Comparison of ENCODE assay signal across 36 cellular contexts in the genomic region with DNA sequence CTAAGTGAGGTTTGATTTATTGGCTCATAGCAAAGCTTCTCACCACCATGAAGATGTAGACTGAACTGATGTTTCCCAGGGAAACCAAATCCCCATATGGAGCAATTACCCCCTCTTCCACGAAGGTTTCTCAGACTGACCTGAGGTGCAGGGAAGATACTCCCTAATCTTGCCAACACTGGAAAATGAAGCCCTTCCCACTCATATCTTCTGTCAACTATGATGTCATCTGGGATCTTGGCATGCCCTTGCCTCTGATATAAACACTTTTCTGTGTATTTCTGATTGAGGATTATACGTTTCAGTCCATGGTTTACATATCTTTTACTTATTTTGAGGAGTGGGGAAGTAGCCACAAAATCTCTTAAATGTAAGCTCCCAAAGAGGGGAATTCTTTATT. TPM values are rescaled to one million over a fixed set of nuclear protein-coding genes. Genes with fewer than 3 reads are reported as not detected.
"Had no signal": no experiment of that assay in that cellular context is flagged by ENCODE, and none has a peak within 500 bp of the region (broad histone marks: within the 10 kb centered on the region; RNA-seq: fewer than 3 reads in every experiment).

No MANE protein-coding gene starts in this region.

- H3K4me1 ChIP-seq: adrenal gland, ascending aorta had no signal

- H3K4me3 ChIP-seq: adrenal gland, ascending aorta, cardiac muscle cell had no signal

- H3K9me3 ChIP-seq: adrenal gland, ascending aorta had no signal

- ATAC-seq: activated CD8-positive, alpha-beta T cell treated with anti-CD3 and anti-CD28 coated beads for 36 hours; activated naive CD4-positive, alpha-beta T cell treated with anti-CD3 and anti-CD28 coated beads, Interleukin-2, amount 50 U/mL, for 72 hours; activated T-cell treated with anti-CD3 and anti-CD28 coated beads, Interleukin-2, amount 50 U/mL, for 4 hours; activated T-cell treated with anti-CD3 and anti-CD28 coated beads, Interleukin-2, amount 50 U/mL, for 72 hours; activated T-helper 17 cell treated with anti-CD3 and anti-CD28 coated beads, Interleukin-2, amount 50 U/mL, for 72 hours had no signal

- H3K27me3 ChIP-seq: ascending aorta had no signal

- H3K27ac ChIP-seq: adrenal gland, ascending aorta, cardiac muscle cell, VCaP had no signal

- DNase-seq: activated B cell treated with CpG ODN at 0.5 μM for 24 hours; activated CD4-positive, alpha-beta memory T cell treated with anti-CD3 and anti-CD28 coated beads for 36 hours; activated CD4-positive, alpha-beta T cell treated with anti-CD3 and anti-CD28 coated beads for 4 hours; activated CD4-positive, alpha-beta T cell treated with anti-CD3 and anti-CD28 coated beads, Interleukin-2, amount 10 ng/mL, durations not matched to agents 24 days and 14 days; activated CD4-positive, alpha-beta T cell treated with anti-CD3 and anti-CD28 coated beads, Interleukin-2, amount 50 U/mL, for 1 hour; activated CD4-positive, alpha-beta T cell treated with anti-CD3 and anti-CD28 coated beads, Interleukin-2, amount 50 U/mL, for 4 hours; activated CD4-positive, CD25-positive, alpha-beta regulatory T cell treated with anti-CD3 and anti-CD28 coated beads, Interleukin-2, amount 50 U/mL, for 72 hours; activated CD8-positive, alpha-beta memory T cell treated with anti-CD3 and anti-CD28 coated beads, Interleukin-2, amount 50 U/mL, for 4 hours; activated CD8-positive, alpha-beta T cell treated with anti-CD3 and anti-CD28 coated beads for 36 hours; activated effector memory CD4-positive, alpha-beta T cell treated with anti-CD3 and anti-CD28 coated beads, Interleukin-2, amount 50 U/mL, for 16 hours; activated gamma-delta T cell treated with Interleukin-2 at 50 U/mL for 16 hours; activated naive CD4-positive, alpha-beta T cell; activated naive CD4-positive, alpha-beta T cell treated with anti-CD3 and anti-CD28 coated beads for 36 hours; activated naive CD4-positive, alpha-beta T cell treated with anti-CD3 and anti-CD28 coated beads, Interleukin-2, amount 50 U/mL, for 16 hours; activated naive CD8-positive, alpha-beta T cell treated with anti-CD3 and anti-CD28 coated beads for 36 hours; activated T-cell treated with anti-CD3 and anti-CD28 coated beads for 4 hours; activated T-cell treated with anti-CD3 and anti-CD28 coated beads, Interleukin-2, amount 50 U/mL, for 1 hour; activated T-cell treated with anti-CD3 and anti-CD28 coated beads, Interleukin-2, amount 50 U/mL, for 4 hours; activated T-cell treated with anti-CD3 and anti-CD28 coated beads, Interleukin-2, amount 50 U/mL, for 72 hours; adrenal gland; amygdala; anterior cingulate cortex; caudate nucleus; cerebellar nuclear complex; T-helper 2 cell; T-helper 9 cell had no signal

- FAIRE-seq: bronchial epithelial cell, TTC549 had no signal

- H3K36me3 ChIP-seq: adrenal gland, ascending aorta, cardiac muscle cell had no signal

RNA-seq across cellular contexts. Expression of gene CISTR, which starts 14.1 kb away (rescaled TPM):
- total RNA-seq: activated B cell treated with CpG ODN at 0.5 μM for 24 hours; activated CD4-positive, alpha-beta memory T cell treated with anti-CD3 and anti-CD28 coated beads for 36 hours; activated CD4-positive, alpha-beta T cell treated with anti-CD3 and anti-CD28 coated beads, Interleukin-2, amount 10 ng/mL, durations not matched to agents 24 days and 14 days; activated CD8-positive, alpha-beta memory T cell treated with anti-CD3 and anti-CD28 coated beads for 36 hours; activated CD8-positive, alpha-beta T cell treated with anti-CD3 and anti-CD28 coated beads for 36 hours; activated naive CD4-positive, alpha-beta T cell treated with anti-CD3 and anti-CD28 coated beads for 36 hours; activated naive CD4-positive, alpha-beta T cell treated with anti-CD3 and anti-CD28 coated beads, Interleukin-2, amount 50 U/mL, for 72 hours; activated naive CD8-positive, alpha-beta T cell treated with anti-CD3 and anti-CD28 coated beads for 36 hours; activated T-cell treated with anti-CD3 and anti-CD28 coated beads, Interleukin-2, amount 50 U/mL, for 4 hours; activated T-cell treated with anti-CD3 and anti-CD28 coated beads, Interleukin-2, amount 50 U/mL, for 72 hours; activated T-helper 1 cell treated with anti-CD3 and anti-CD28 coated beads, Interleukin-12 subunit alpha, Interleukin-12 subunit beta, Interleukin-2, Interleukin-4 antibody, amounts not matched to agents 30 ng/mL and 10 ng/mL and 1 ng/mL, durations not matched to agents 14 hours and 24 hours and 36 hours; activated T-helper 17 cell treated with anti-CD3 and anti-CD28 coated beads, Interleukin-2, amount 50 U/mL, for 72 hours; adrenal gland; ascending aorta; bronchial epithelial cell; cardiac muscle cell; chondrocyte had no signal
- polyA plus RNA-seq: adrenal gland had no signal
